In genomic region chr12:100741084-100741711, GRCh38 we compare ENCODE assay signal across 8 cellular contexts. TPM values are rescaled to one million over a fixed set of nuclear protein-coding genes. Genes with fewer than 3 reads are reported as not detected.
DNase-seq lines count a peak whose midpoint lies in the region; ATAC-seq, FAIRE-seq and TF ChIP-seq lines count a peak whose summit lies in the region.

No MANE protein-coding gene starts in this region.

- H3K27me3 ChIP-seq in GM06990 (replicated peaks; ENCODE audit: control insufficient read depth, insufficient read depth, low read length): 0 out of 2 replicates have a peak, but pooled peaks cover 1% of the 10 kb centered on the region
- H3K27me3 ChIP-seq in aorta (ENCODE audit: control insufficient read depth in 1 of 2, insufficient read depth in 2 of 2, low read length in 1 of 2): no peaks in the 10 kb centered on the region

- no peak overlapping the region for H3K27ac ChIP-seq in aorta (ENCODE audit: low read depth in 1 of 2, low read length in 2 of 2)

- peak; percentile 63 for TF ChIP-seq CTCF in GM06990 (IDR thresholded peaks at IDR 0.05; ENCODE audit: insufficient read depth, low read length, poor library complexity, severe bottlenecking)
- peak; percentile 57 to 67 (median 59) for TF ChIP-seq CTCF in nephron (IDR thresholded peaks at IDR 0.05; ENCODE audit: unreplicated experiment in 3 of 3)

- no peak overlapping the region for H3K27ac Mint-ChIP-seq in nephron

- intact Hi-C loops in aorta (cut with DNase I): no loop called here

- peaks cover 3% of the 10 kb centered on the region for H3K9me3 ChIP-seq in aorta (ENCODE audit: control insufficient read depth, low read length)

- 46 to 51% methylated on average over 3 of the region's 3 CpGs for WGBS in aorta, 2 donors

- H3K4me1 ChIP-seq in aorta (ENCODE audit: control insufficient read depth in 1 of 2, insufficient read depth in 2 of 2, low read length in 2 of 2): no peaks in the 10 kb centered on the region

- H3K27me3 Mint-ChIP-seq in nephron (ENCODE audit: low read depth): peaks cover 3% of the 10 kb centered on the region

- no peaks in the 10 kb centered on the region for H3K4me1 Mint-ChIP-seq in nephron

- H3K4me3 Mint-ChIP-seq in nephron: no peak overlapping the region

- FAIRE-seq in A204.1 (lab: Jason Lieb, UNC): peak; percentile 89

- H3K4me3 ChIP-seq in GM06990 (replicated peaks; ENCODE audit: low read depth, low read length) (no peak overlapping the region), aorta (ENCODE audit: low read length in 2 of 2) (no peak overlapping the region)

- ATAC-seq in aorta (ENCODE audit: low FRiP score): no peak

- H3K36me3 Mint-ChIP-seq in nephron (ENCODE audit: low read depth): no peaks in the 10 kb centered on the region

- H3K36me3 ChIP-seq in GM06990 (ENCODE audit: control insufficient read depth, insufficient read depth, low read length) (no peaks in the 10 kb centered on the region), aorta (ENCODE audit: control insufficient read depth in 1 of 2, insufficient read depth in 2 of 2, low read length in 1 of 2) (no peaks in the 10 kb centered on the region)

- H3K9me3 Mint-ChIP-seq in nephron: peaks cover 5% of the 10 kb centered on the region

- DNase-seq in GM06990 (ENCODE audit: extremely low read depth, insufficient read length) (no peak), NCI-H1417 treated with DMSO at 0.1 percent for 48 hours (lab: John Stamatoyannopoulos, UW) (peak; percentile 43), cerebellum (ENCODE audit: low spot score) (peak; percentile 27), KG1 (lab: John Stamatoyannopoulos, UW) (no peak), aorta (no peak)
- DNase-seq in effector CD4-positive, alpha-beta T cell: no peak

RNA-seq across cellular contexts. Expression of gene ANO4, which starts 53.4 kb away (rescaled TPM):
- total RNA-seq in cerebellum: 44.3 TPM
- under 1 TPM; 0.32 to 0.42 TPM for total RNA-seq in aorta
- polyA plus RNA-seq in aorta: not detected

Comparison
In these comparisons a context has a peak if more than half of its experiments do, and no peak if none do; other contexts are left out.
1. DNase-seq: peak in NCI-H1417 treated with DMSO at 0.1 percent for 48 hours (single experiment) and cerebellum (single experiment); none in GM06990 (single experiment), KG1 (single experiment), effector CD4-positive, alpha-beta T cell (single experiment) and aorta (0 of 2).
2. RNA of gene ANO4, which starts 53.4 kb away (total RNA-seq): 44.3 TPM in cerebellum (single experiment); 0.32 to 0.42 TPM in aorta; every median in the first group is over 10 times any median in the second.